8 cellular contexts compared by ENCODE assay signal in the genomic region with DNA sequence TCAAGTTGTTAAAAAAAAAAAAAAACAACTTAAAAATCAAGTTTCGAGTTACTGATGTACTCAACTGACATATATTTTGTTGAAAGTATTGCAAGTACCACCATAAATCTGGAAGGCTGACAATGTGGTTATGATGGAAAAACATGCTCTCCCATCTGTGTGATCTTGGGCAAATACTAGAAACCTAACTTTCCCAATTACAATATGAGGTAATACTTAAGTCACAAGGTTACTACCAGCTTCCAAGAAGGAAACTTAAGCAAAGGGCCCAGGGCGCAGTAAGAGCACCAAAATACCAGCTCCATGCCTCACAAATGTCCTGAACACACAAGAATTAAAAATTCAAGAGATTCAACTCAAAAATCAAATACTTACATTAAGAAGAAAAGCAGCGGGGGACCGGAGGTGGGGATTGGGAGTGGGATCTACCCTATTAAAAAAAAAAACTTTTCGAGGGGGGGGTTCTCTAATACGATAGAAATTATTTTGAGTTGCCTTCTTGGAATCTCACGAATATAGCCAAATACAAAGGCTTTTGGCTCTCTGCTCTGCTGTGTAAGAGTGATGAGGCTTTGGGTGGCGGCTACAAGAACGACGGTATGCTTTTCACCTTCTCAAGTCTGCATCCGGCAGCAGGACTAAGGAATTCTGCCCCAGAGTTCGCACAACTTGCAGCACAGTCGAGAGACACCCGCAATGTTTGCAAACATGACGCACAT.
A peak's percentile ranks its signal among the peaks of the same experiment; 100 is the strongest.
DNase-seq lines count a peak whose midpoint lies in the region; ATAC-seq and TF ChIP-seq lines count a peak whose summit lies in the region.

No MANE protein-coding gene starts in this region.

- TF ChIP-seq CTCF in VCaP (conservative IDR thresholded peaks at IDR 0.05) (no peak), GM10248 (IDR thresholded peaks at IDR 0.05; ENCODE audit: control extremely low read depth, extremely low read depth, low read depth, missing control alignments) (no peak)

- peak; percentile 33 to 75 (median 57) for DNase-seq in NCI-H1417 (lab: John Stamatoyannopoulos, UW)
- no peak for DNase-seq in NCI-H1417 treated with DMSO at 0.1 percent for 48 hours (lab: John Stamatoyannopoulos, UW)
- peak; percentile 43 for DNase-seq in KBM-7
- DNase-seq in erythroblast (lab: John Stamatoyannopoulos, UW) = peak; percentile 62 to 75
- DNase-seq in GM10248 (ENCODE audit: extremely low spot score) = no peak

- in situ Hi-C loops in KBM-7 (cut with MboI; ENCODE audit: low pct_unique_long_range_greater_than_20kb, low sequenced_read_pairs) = no loop called here

- no peaks in the 10 kb centered on the region for H3K9me3 ChIP-seq in mucosa of rectum (ENCODE audit: control insufficient read depth in 2 of 2, low read length in 2 of 2)

- H3K27ac ChIP-seq in VCaP (peak overlapping the region; percentile 93), mucosa of rectum (ENCODE audit: low read depth in 2 of 2, low read length in 2 of 2) (peak overlapping the region; percentile 82 to 83)

- H3K36me3 ChIP-seq in mucosa of rectum (ENCODE audit: control insufficient read depth in 2 of 2, insufficient read depth in 2 of 2, low read length in 2 of 2) = no peaks in the 10 kb centered on the region

- peaks cover 0 to 8% of the 10 kb centered on the region in 2 donors for H3K4me1 ChIP-seq in mucosa of rectum (ENCODE audit: control insufficient read depth in 2 of 2, insufficient read depth in 2 of 2, low read length in 2 of 2)

- CTCF ChIA-PET in GM10248 (lab: Yijun Ruan, JAX) = interaction anchor here (0.8 to 1.9 kb wide), 7 partner anchors 10 to 112 kb away, joined by 3 to 8 read pairs (median 4); no protein-coding TSS in a partner anchor

- H3K27me3 ChIP-seq in mucosa of rectum (ENCODE audit: control insufficient read depth in 2 of 2, insufficient read depth in 2 of 2, low read length in 2 of 2) = no peaks in the 10 kb centered on the region

- peak overlapping the region; percentile 82 to 90 for H3K4me3 ChIP-seq in mucosa of rectum (ENCODE audit: low read length in 2 of 2)

- POLR2A ChIA-PET in GM10248 (lab: Yijun Ruan, JAX) = no interaction called here

- ATAC-seq in GM21360 (IDR thresholded peaks at IDR 0.05; ENCODE audit: unreplicated experiment) = no peak

- peak overlapping the region; percentile 70 to 85 for H3K9ac ChIP-seq in mucosa of rectum (ENCODE audit: low read depth in 1 of 2, low read length in 2 of 2)

- no peak for TF ChIP-seq POLR2A in erythroblast (IDR thresholded peaks at IDR 0.05; ENCODE audit: low read length)

Comparison
In these comparisons a context has a peak if more than half of its experiments do, and no peak if none do; other contexts are left out.
1. DNase-seq: peak in NCI-H1417 (3 of 3), KBM-7 (single experiment) and erythroblast (2 of 2); none in NCI-H1417 treated with DMSO at 0.1 percent for 48 hours (single experiment) and GM10248 (single experiment).